ENCODE assay signal across 13 cellular contexts in genomic region chr2:199405241-199405640, GRCh38. TPM values are rescaled to one million over a fixed set of nuclear protein-coding genes. Genes with fewer than 3 reads are reported as not detected.
DNase-seq lines count a peak whose midpoint lies in the region; ATAC-seq and TF ChIP-seq lines count a peak whose summit lies in the region.
"Had no signal": no experiment of that assay in that cellular context is flagged by ENCODE, and none has a peak within 500 bp of the region (broad histone marks: within the 10 kb centered on the region; RNA-seq: fewer than 3 reads in every experiment).

No MANE protein-coding gene starts in this region.

- POLR2A ChIA-PET in Panc1 (lab: Charles Lee) = no interaction called here

- H3K9me3 Mint-ChIP-seq in type B pancreatic cell = no peaks in the 10 kb centered on the region
- peaks cover 0 to 3% of the 10 kb centered on the region in 2 donors for H3K9me3 Mint-ChIP-seq in activated naive CD4-positive, alpha-beta T cell treated with anti-CD3 and anti-CD28 coated beads, Interleukin-2, amount 50 U/mL, for 72 hours
- H3K9me3 Mint-ChIP-seq: activated CD4-positive, alpha-beta T cell treated with anti-CD3 and anti-CD28 coated beads, Interleukin-2, amount 10 ng/mL, durations not matched to agents 7 days and 5 days had no signal

- intact Hi-C loops in Panc1 (cut with micrococcal nuclease; ENCODE audit: unreplicated experiment) = no loop called here

- H3K27me3 Mint-ChIP-seq in type B pancreatic cell = no peaks in the 10 kb centered on the region

- H3K4me3 ChIP-seq in Panc1 (ENCODE audit: low read depth in 2 of 2, low read length in 2 of 2) (no peak overlapping the region), fibroblast of pulmonary artery (replicated peaks; ENCODE audit: low read depth, low read length) (no peak overlapping the region)
- H3K4me3 ChIP-seq: BLaER1, vagina had no signal

- H3K27ac Mint-ChIP-seq in type B pancreatic cell = no peak overlapping the region
- no peak overlapping the region for H3K27ac Mint-ChIP-seq in activated naive CD4-positive, alpha-beta T cell treated with anti-CD3 and anti-CD28 coated beads, Interleukin-2, amount 50 U/mL, for 72 hours
- H3K27ac Mint-ChIP-seq: activated CD4-positive, alpha-beta T cell treated with anti-CD3 and anti-CD28 coated beads, Interleukin-2, amount 10 ng/mL, durations not matched to agents 7 days and 5 days had no signal

- no peaks in the 10 kb centered on the region for H3K9me3 ChIP-seq in Panc1 (ENCODE audit: control insufficient read depth, insufficient read depth, low read depth, low read length)
- H3K9me3 ChIP-seq: BLaER1, vagina had no signal

- CTCF ChIA-PET in Panc1 (lab: Charles Lee) = interaction anchor here (0.5 to 0.6 kb wide), 2 partner anchors 17 to 231 kb away, joined by 3 read pairs; no protein-coding TSS in a partner anchor

- peak; percentile 56 for TF ChIP-seq CTCF in Panc1 (IDR thresholded peaks at IDR 0.05)
- TF ChIP-seq CTCF in fibroblast of pulmonary artery (IDR thresholded peaks at IDR 0.05; ENCODE audit: low read length, missing control alignments) = peak; percentile 44
- TF ChIP-seq CTCF in type B pancreatic cell (conservative IDR thresholded peaks at IDR 0.05) = peak; percentile 55

- in situ Hi-C loops in Panc1 (cut with HindIII; ENCODE audit: low pct_unique_long_range_greater_than_20kb, low sequenced_read_pairs) = no loop called here

- ATAC-seq in Panc1 = peak; percentile 76
- no peak for ATAC-seq in stimulated activated naive CD8-positive, alpha-beta T cell treated with anti-CD3 and anti-CD28 coated beads, Interleukin-15, Interleukin-2, amounts not matched to agents 100 U/mL and 50 U/mL, for 24 hours
- no peak for ATAC-seq in activated naive CD4-positive, alpha-beta T cell treated with anti-CD3 and anti-CD28 coated beads, Interleukin-2, amount 50 U/mL, for 72 hours
- ATAC-seq: left ventricle myocardium superior had no signal

- BruUV-seq in Panc1 (replicated peaks; lab: Mats Ljungman, UMichigan) = no TSS peak

- peaks cover 4% of the 10 kb centered on the region for H3K36me3 Mint-ChIP-seq in type B pancreatic cell
- H3K36me3 Mint-ChIP-seq in activated naive CD4-positive, alpha-beta T cell treated with anti-CD3 and anti-CD28 coated beads, Interleukin-2, amount 50 U/mL, for 72 hours = no peaks in the 10 kb centered on the region

- peaks cover 23% of the 10 kb centered on the region for H3K36me3 ChIP-seq in Panc1 (ENCODE audit: control insufficient read depth, insufficient read depth, low read length)
- H3K36me3 ChIP-seq: BLaER1, vagina had no signal

- DNase-seq in SKM-1 treated with dmso at 0.1 percent for 144 hours (lab: John Stamatoyannopoulos, UW; ENCODE audit: unreplicated experiment) (peak; percentile 14), SKM-1 (lab: John Stamatoyannopoulos, UW; ENCODE audit: unreplicated experiment) (no peak), Panc1 (ENCODE audit: low read depth, low spot score) (no peak), fibroblast of pulmonary artery (ENCODE audit: low read depth) (peak; percentile 25), type B pancreatic cell (ENCODE audit: extremely low spot score, unreplicated experiment) (no peak)
- no peak for DNase-seq in stimulated activated CD4-positive, alpha-beta T cell treated with anti-CD3 and anti-CD28 coated beads, Interleukin-4, amount 100 ng/mL, for 1 hour
- no peak for DNase-seq in stimulated activated naive CD8-positive, alpha-beta T cell treated with anti-CD3 and anti-CD28 coated beads, Interleukin-15, Interleukin-2, amounts not matched to agents 100 U/mL and 50 U/mL, for 24 hours
- no peak for DNase-seq in activated naive CD4-positive, alpha-beta T cell treated with anti-CD3 and anti-CD28 coated beads, Interleukin-2, amount 50 U/mL, for 72 hours (ENCODE audit: low spot score in 2 of 2)
- DNase-seq: activated CD4-positive, alpha-beta T cell treated with anti-CD3 and anti-CD28 coated beads, Interleukin-2, amount 10 ng/mL, durations not matched to agents 7 days and 5 days; left ventricle myocardium superior; NCI-H526 treated with DMSO at 0.1 percent for 48 hours had no signal

- no peaks in the 10 kb centered on the region for H3K27me3 ChIP-seq in Panc1 (ENCODE audit: control insufficient read depth, insufficient read depth, low read length)
- H3K27me3 ChIP-seq: BLaER1, vagina had no signal

- H3K4me3 Mint-ChIP-seq in type B pancreatic cell = no peak overlapping the region
- H3K4me3 Mint-ChIP-seq: activated CD4-positive, alpha-beta T cell treated with anti-CD3 and anti-CD28 coated beads, Interleukin-2, amount 10 ng/mL, durations not matched to agents 7 days and 5 days had no signal

- H3K27ac ChIP-seq in Panc1 (ENCODE audit: low read length) = no peak overlapping the region
- H3K27ac ChIP-seq: BLaER1, vagina had no signal

- peaks cover 5% of the 10 kb centered on the region; the same call in 1 of the 2 replicates for H3K4me1 ChIP-seq in Panc1 (ENCODE audit: control insufficient read depth, insufficient read depth, low read length)
- H3K4me1 ChIP-seq: BLaER1, vagina had no signal

- peaks cover 12% of the 10 kb centered on the region for H3K4me1 Mint-ChIP-seq in type B pancreatic cell (ENCODE audit: unreplicated experiment)
- H3K4me1 Mint-ChIP-seq: activated CD4-positive, alpha-beta T cell treated with anti-CD3 and anti-CD28 coated beads, Interleukin-2, amount 10 ng/mL, durations not matched to agents 7 days and 5 days had no signal

RNA-seq across cellular contexts. Expression of gene SATB2, which starts 52.5 kb away (rescaled TPM):
- total RNA-seq in Panc1 (2021; ENCODE audit: unreplicated experiment) (43.2 TPM), type B pancreatic cell (ENCODE audit: low replicate concordance) (3.2 and 19.1 TPM in 2 replicates)
- polyA plus RNA-seq in Panc1 (2012; ENCODE audit: insufficient read length) = 17.9 TPM
- under 1 TPM in 1 of 2 donors, not detected in 1; 0.21 TPM for total RNA-seq in activated naive CD4-positive, alpha-beta T cell treated with anti-CD3 and anti-CD28 coated beads, Interleukin-2, amount 50 U/mL, for 72 hours

Comparison
In these comparisons a context has a peak if more than half of its experiments do, and no peak if none do; other contexts are left out.
1. DNase-seq: peak in SKM-1 treated with dmso at 0.1 percent for 144 hours (single experiment) and fibroblast of pulmonary artery (single experiment); none in SKM-1 (single experiment), Panc1 (single experiment), type B pancreatic cell (single experiment), stimulated activated CD4-positive, alpha-beta T cell treated with anti-CD3 and anti-CD28 coated beads, Interleukin-4, amount 100 ng/mL, for 1 hour (single experiment), stimulated activated naive CD8-positive, alpha-beta T cell treated with anti-CD3 and anti-CD28 coated beads, Interleukin-15, Interleukin-2, amounts not matched to agents 100 U/mL and 50 U/mL, for 24 hours (single experiment) and activated naive CD4-positive, alpha-beta T cell treated with anti-CD3 and anti-CD28 coated beads, Interleukin-2, amount 50 U/mL, for 72 hours (0 of 2).
2. Peak in every context shown above with its lines, with median percentiles within 50 percentile points of each other: CTCF ChIP-seq.